16 cellular contexts compared by ENCODE assay signal in genomic region chr2:239097428-239097696, GRCh38.
"Had no signal": no experiment of that assay in that cellular context is flagged by ENCODE, and none has a peak within 500 bp of the region (broad histone marks: within the 10 kb centered on the region; RNA-seq: fewer than 3 reads in every experiment).

No MANE protein-coding gene starts in this region.

- H2AFZ ChIP-seq: neural progenitor cell, parathyroid adenoma had no signal

- H3K27me3 Mint-ChIP-seq: effector memory CD8-positive, alpha-beta T cell; naive thymus-derived CD8-positive, alpha-beta T cell; type B pancreatic cell had no signal

- H3K9me3 ChIP-seq: esophagus muscularis mucosa, gastrocnemius medialis, heart right ventricle, mucosa of descending colon, prostate gland had no signal

- H3K4me1 ChIP-seq: esophagus muscularis mucosa, gastrocnemius medialis, heart right ventricle, parathyroid adenoma, prostate gland had no signal

- H3K4me1 Mint-ChIP-seq: naive thymus-derived CD8-positive, alpha-beta T cell had no signal

- H3K27ac Mint-ChIP-seq: neural progenitor cell, type B pancreatic cell had no signal

- DNase-seq: effector memory CD8-positive, alpha-beta T cell; gastrocnemius medialis; heart right ventricle; hypothalamus; kidney glomerular epithelial cell; mucosa of descending colon; naive thymus-derived CD8-positive, alpha-beta T cell; occipital lobe; small intestine; stimulated activated CD4-positive, alpha-beta T cell treated with anti-CD3 and anti-CD28 coated beads, Interleukin-12 subunit alpha, Interleukin-12 subunit beta, amount 100 ng/mL, for 4 hours; stimulated activated naive CD4-positive, alpha-beta T cell had no signal

- H3K27me3 ChIP-seq: esophagus muscularis mucosa, gastrocnemius medialis, heart right ventricle, neural progenitor cell had no signal

- H3K36me3 ChIP-seq: neural progenitor cell had no signal

- H3K9me3 Mint-ChIP-seq: effector memory CD8-positive, alpha-beta T cell; naive thymus-derived CD8-positive, alpha-beta T cell; neural progenitor cell; type B pancreatic cell had no signal

- H3K9ac ChIP-seq: neural progenitor cell, parathyroid adenoma had no signal

- H3K4me3 Mint-ChIP-seq: effector memory CD8-positive, alpha-beta T cell; naive thymus-derived CD8-positive, alpha-beta T cell; neural progenitor cell; type B pancreatic cell had no signal

- H3K4me3 ChIP-seq: esophagus muscularis mucosa, gastrocnemius medialis, heart right ventricle, mucosa of descending colon, neural progenitor cell, prostate gland had no signal

- H3K4me2 ChIP-seq: neural progenitor cell had no signal

- H3K79me2 ChIP-seq: parathyroid adenoma had no signal

- H3K27ac ChIP-seq: gastrocnemius medialis, heart right ventricle, neural progenitor cell, parathyroid adenoma, prostate gland had no signal
